ENCODE assay signal across 8 cellular contexts in genomic region chr6:156579564-156579963, GRCh38.
"Had no signal": no experiment of that assay in that cellular context is flagged by ENCODE, and none has a peak within 500 bp of the region (broad histone marks: within the 10 kb centered on the region; RNA-seq: fewer than 3 reads in every experiment).

No MANE protein-coding gene starts in this region.

- DNase-seq: GDM1, GF-D8 had no signal

- FAIRE-seq: G401.6, GM12878, GM12891, GM12892, GM18507, GM19239 had no signal

- ATAC-seq: GM12878 had no signal

- H3K4me3 ChIP-seq: GM12878 had no signal
